ENCODE assay signal across 9 cellular contexts in the genomic region with DNA sequence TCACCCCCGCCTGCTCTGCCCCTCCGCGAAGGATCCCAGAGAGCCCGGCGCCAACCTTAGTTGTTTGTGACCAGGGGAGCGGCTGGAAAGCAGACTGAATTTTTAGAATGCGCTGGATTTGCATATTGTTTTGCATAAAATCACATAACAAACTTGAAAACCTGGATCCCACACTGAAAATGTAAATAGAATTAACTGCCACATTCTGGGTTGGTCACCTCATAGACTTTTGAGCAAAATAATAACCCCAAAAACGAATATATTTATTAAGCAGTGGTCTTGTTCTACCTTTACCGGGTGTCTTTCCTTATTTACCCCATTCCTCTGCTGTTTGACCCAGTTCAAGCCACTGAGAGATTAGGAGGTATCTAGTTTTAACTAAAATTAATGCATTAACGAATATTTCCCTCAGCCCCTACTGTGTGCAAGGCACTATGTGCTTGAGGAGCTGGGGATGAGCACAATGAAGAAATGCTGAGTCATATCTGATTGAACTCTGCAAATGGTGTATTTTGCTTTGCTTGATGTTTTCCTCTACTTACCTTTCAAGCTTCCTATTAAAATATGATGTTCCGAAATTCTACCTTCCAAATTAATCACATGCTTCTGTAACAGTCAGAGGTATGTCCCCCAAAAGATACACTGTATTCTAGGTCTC. TPM values are rescaled to one million over a fixed set of nuclear protein-coding genes. Genes with fewer than 3 reads are reported as not detected.
DNase-seq lines count a peak whose midpoint lies in the region; ATAC-seq and TF ChIP-seq lines count a peak whose summit lies in the region.
"Had no signal": no experiment of that assay in that cellular context is flagged by ENCODE, and none has a peak within 500 bp of the region (broad histone marks: within the 10 kb centered on the region; RNA-seq: fewer than 3 reads in every experiment).

No MANE protein-coding gene starts in this region.

- H3K36me3 ChIP-seq in CD4-positive, alpha-beta memory T cell (ENCODE audit: insufficient read depth, low read length) = no peaks in the 10 kb centered on the region
- H3K36me3 ChIP-seq in Loucy (ENCODE audit: insufficient read depth, low read length) = no peaks in the 10 kb centered on the region
- H3K36me3 ChIP-seq: neutrophil had no signal

- H3K27ac ChIP-seq in CD4-positive, alpha-beta memory T cell (ENCODE audit: low read depth, low read length) = no peak overlapping the region
- H3K27ac ChIP-seq in cingulate gyrus (ENCODE audit: low read depth, low read length) = peak overlapping the region; percentile 71
- H3K27ac ChIP-seq: neutrophil had no signal

- H3K79me2 ChIP-seq in Loucy (ENCODE audit: insufficient read depth, low read length) = no peaks in the 10 kb centered on the region

- H3K36me3 Mint-ChIP-seq in CD4-positive, alpha-beta memory T cell = no peaks in the 10 kb centered on the region
- H3K36me3 Mint-ChIP-seq in nephron (ENCODE audit: low read depth) = no peaks in the 10 kb centered on the region

- no peak for DNase-seq in CD4-positive, alpha-beta memory T cell
- DNase-seq in stimulated activated CD4-positive, alpha-beta T cell treated with anti-CD3 and anti-CD28 coated beads, Interleukin-4, amount 100 ng/mL, for 4 hours = no peak
- DNase-seq in omental fat pad (ENCODE audit: low spot score) = no peak

- peaks cover 14 to 38% (median 24%) of the 10 kb centered on the region in 4 donors for H3K4me1 Mint-ChIP-seq in CD4-positive, alpha-beta memory T cell
- peaks cover 42% of the 10 kb centered on the region for H3K4me1 Mint-ChIP-seq in nephron

- peaks cover 8% of the 10 kb centered on the region for H3K27me3 ChIP-seq in CD4-positive, alpha-beta memory T cell (ENCODE audit: insufficient read depth, low read length)
- H3K27me3 ChIP-seq in Loucy (ENCODE audit: insufficient read depth, low read length, poor library complexity, severe bottlenecking) = no peaks in the 10 kb centered on the region

- ATAC-seq in HG03039 (IDR thresholded peaks at IDR 0.05; ENCODE audit: unreplicated experiment) (no peak), GM21381 (IDR thresholded peaks at IDR 0.05; ENCODE audit: unreplicated experiment) (no peak), omental fat pad (ENCODE audit: low FRiP score) (no peak)

- no peak overlapping the region for H3K9ac ChIP-seq in Loucy (ENCODE audit: low read depth, low read length, poor library complexity, severe bottlenecking)

- no peaks in the 10 kb centered on the region for H3K9me2 ChIP-seq in Loucy (replicated peaks; ENCODE audit: low read depth, low read length)

- H2AFZ ChIP-seq in Loucy (ENCODE audit: low read length) = peak overlapping the region; percentile 51

- peaks cover 12% of the 10 kb centered on the region for H3K4me1 ChIP-seq in CD4-positive, alpha-beta memory T cell (ENCODE audit: insufficient read depth, low read length)
- H3K4me1 ChIP-seq in Loucy (ENCODE audit: insufficient read depth, low read length, poor library complexity, severe bottlenecking) = no peaks in the 10 kb centered on the region

- peak overlapping the region in 1 of 7 donors; percentile 17 for H3K27ac Mint-ChIP-seq in CD4-positive, alpha-beta memory T cell
- peak overlapping the region in 1 of 3 experiments; percentile 54 for H3K27ac Mint-ChIP-seq in nephron

- peaks cover 20 to 28% of the 10 kb centered on the region in 2 donors for H3K27me3 Mint-ChIP-seq in CD4-positive, alpha-beta memory T cell
- peaks cover 19% of the 10 kb centered on the region for H3K27me3 Mint-ChIP-seq in nephron (ENCODE audit: low read depth)

- peak overlapping the region; percentile 60 to 88 (median 84) for H3K4me3 Mint-ChIP-seq in CD4-positive, alpha-beta memory T cell
- H3K4me3 Mint-ChIP-seq in nephron = peak overlapping the region; percentile 86 to 94 (median 90)

- H3K4me2 ChIP-seq in Loucy (ENCODE audit: low read depth, low read length, poor library complexity, severe bottlenecking) = peak overlapping the region; percentile 26

- CTCF ChIA-PET in CD4-positive, alpha-beta memory T cell (lab: Charles Lee; ENCODE audit: partially characterized antibody) = interaction anchor here (0.6 kb wide), 1 partner anchor 8 kb away, joined by 3 read pairs; no protein-coding TSS in a partner anchor

- H3K4me3 ChIP-seq in CD4-positive, alpha-beta memory T cell (ENCODE audit: low read length in 2 of 2) = peak overlapping the region; percentile 9 to 49
- H3K4me3 ChIP-seq in Loucy (ENCODE audit: low read length, poor library complexity, severe bottlenecking) = peak overlapping the region; percentile 36

- no peaks in the 10 kb centered on the region for H4K20me1 ChIP-seq in Loucy (ENCODE audit: insufficient read depth, low read length, poor library complexity, severe bottlenecking)

- POLR2A ChIA-PET in CD4-positive, alpha-beta memory T cell (lab: Charles Lee; ENCODE audit: partially characterized antibody) = no interaction called here

- H3F3A ChIP-seq in Loucy (ENCODE audit: low read depth) = no peaks in the 10 kb centered on the region

- no peaks in the 10 kb centered on the region for H3K9me3 ChIP-seq in CD4-positive, alpha-beta memory T cell (ENCODE audit: control insufficient read depth in 1 of 2, low read length in 2 of 2)
- no peaks in the 10 kb centered on the region for H3K9me3 ChIP-seq in Loucy (ENCODE audit: insufficient read depth, low read depth, low read length)
- H3K9me3 ChIP-seq: neutrophil had no signal

- intact Hi-C loops in CD4-positive, alpha-beta memory T cell (cut with micrococcal nuclease) = no loop called here

- TF ChIP-seq CTCF in Loucy (conservative IDR thresholded peaks at IDR 0.05; ENCODE audit: low read length) (no peak), nephron (IDR thresholded peaks at IDR 0.05; ENCODE audit: unreplicated experiment in 3 of 3) (no peak), omental fat pad (IDR thresholded peaks at IDR 0.05) (no peak)

- H3K9me3 Mint-ChIP-seq in CD4-positive, alpha-beta memory T cell = no peaks in the 10 kb centered on the region
- H3K9me3 Mint-ChIP-seq in nephron = no peaks in the 10 kb centered on the region

RNA-seq across cellular contexts. Expression of a gene that starts 0.4 kb away (rescaled TPM):
- total RNA-seq in CD4-positive, alpha-beta memory T cell = 1 to 10 TPM; 4.0 to 4.9 TPM
- 10 to 100 TPM in 1 of 2 donors, 1 to 10 TPM in 1; 5.7 to 15.4 TPM for polyA plus RNA-seq in CD4-positive, alpha-beta memory T cell
- total RNA-seq in omental fat pad = 10 to 100 TPM in 1 of 4 donors, 1 to 10 TPM in 3; 3.1 to 19.2 (median 4.7) TPM
